1 cellular context compared by ENCODE assay signal in genomic region chr2:11710210-11710609, GRCh38.
A peak's percentile ranks its signal among the peaks of the same experiment; 100 is the strongest.
TF ChIP-seq lines count a peak whose summit lies in the region.

No MANE protein-coding gene starts in this region.

TF ChIP-seq in SK-N-SH, 30 proteins besides CTCF, POLR2A, EP300 and RAD21 (continued from another document):
- no peak for TF ChIP-seq REST (IDR thresholded peaks at IDR 0.05; ENCODE audit: low read depth, low read length)
- TF ChIP-seq USF1 (IDR thresholded peaks at IDR 0.05; ENCODE audit: borderline replicate concordance, low read depth), result no peak
- no peak for TF ChIP-seq GABPA (IDR thresholded peaks at IDR 0.05; ENCODE audit: low read depth)
- 0 out of 2 replicates have a peak, but pooled peaks have one; percentile 16 for TF ChIP-seq TEAD4 (IDR thresholded peaks at IDR 0.05; ENCODE audit: borderline replicate concordance, insufficient read depth)
- peak; percentile 76; the same call in 1 of the 2 replicates for TF ChIP-seq TCF12 (IDR thresholded peaks at IDR 0.05)
- TF ChIP-seq USF2 (IDR thresholded peaks at IDR 0.05; ENCODE audit: borderline replicate concordance, low read depth, low read length), result no peak
- no peak for TF ChIP-seq ZBTB33 (IDR thresholded peaks at IDR 0.05; ENCODE audit: borderline replicate concordance, low read depth)
- no peak for TF ChIP-seq IRF3 (IDR thresholded peaks at IDR 0.05; ENCODE audit: low read depth, low read length)
- TF ChIP-seq RXRA (IDR thresholded peaks at IDR 0.05; ENCODE audit: borderline replicate concordance, low read depth), result peak; percentile 42; the same call in 1 of the 2 replicates
- TF ChIP-seq TAF1 (IDR thresholded peaks at IDR 0.05; ENCODE audit: borderline replicate concordance, low read depth, low read length), result no peak
- no peak for TF ChIP-seq NRF1 (IDR thresholded peaks at IDR 0.05; ENCODE audit: low read depth, low read length)
- TF ChIP-seq FOSL2 (IDR thresholded peaks at IDR 0.05; ENCODE audit: borderline replicate concordance, low read depth), result peak; percentile 86
- no peak for TF ChIP-seq RCOR1 (IDR thresholded peaks at IDR 0.05; ENCODE audit: low read length)
- TF ChIP-seq MXI1 (IDR thresholded peaks at IDR 0.05; ENCODE audit: low read depth, low read length), result no peak
- TF ChIP-seq SMC3 (IDR thresholded peaks at IDR 0.05; ENCODE audit: low read depth, low read length), result no peak
